Comparison of ENCODE assay signal across 8 cellular contexts in the genomic region with DNA sequence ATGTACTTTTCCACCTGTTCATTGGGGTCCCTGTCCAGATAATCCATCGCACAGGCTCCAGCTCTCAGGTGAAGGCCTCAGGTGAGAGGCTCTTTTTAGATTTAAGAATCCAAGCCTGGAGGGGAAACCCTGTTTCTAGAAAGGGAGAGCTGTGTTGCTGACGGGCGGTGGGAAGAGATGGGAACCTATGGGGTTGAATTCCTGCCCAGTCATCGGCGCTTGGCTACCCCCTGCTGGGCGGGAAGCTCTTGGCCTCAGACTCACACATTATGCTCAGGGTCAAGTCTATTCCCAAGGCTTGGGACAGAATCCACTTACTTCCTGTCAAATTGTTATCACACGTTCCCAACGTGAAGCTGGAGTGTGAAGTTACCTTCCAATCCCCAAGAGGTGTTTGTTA.
DNase-seq lines count a peak whose midpoint lies in the region; ATAC-seq and TF ChIP-seq lines count a peak whose summit lies in the region.

No MANE protein-coding gene starts in this region.

- H3K23ac ChIP-seq in neuronal stem cell (ENCODE audit: low read depth, low read length, poor library complexity): no peak overlapping the region

- H2AK5ac ChIP-seq in neuronal stem cell (ENCODE audit: low read depth, low read length): no peak overlapping the region

- no peak overlapping the region for H2BK12ac ChIP-seq in neuronal stem cell (ENCODE audit: low read length)

- H2BK15ac ChIP-seq in neuronal stem cell (ENCODE audit: low read length): no peak overlapping the region

- H3K27me3 ChIP-seq in esophagus muscularis mucosa (no peaks in the 10 kb centered on the region), neuronal stem cell (ENCODE audit: control insufficient read depth in 3 of 3, insufficient read depth in 3 of 3, low read depth in 1 of 3, low read length in 3 of 3) (no peaks in the 10 kb centered on the region)

- H3K4me2 ChIP-seq in neuronal stem cell (ENCODE audit: insufficient read depth, low read length, poor library complexity, severe bottlenecking): no peak overlapping the region

- H3K79me1 ChIP-seq in neuronal stem cell (ENCODE audit: low read depth, low read length): no peaks in the 10 kb centered on the region

- peak; percentile 2 for DNase-seq in GM20000 (ENCODE audit: low spot score)
- DNase-seq in NCI-H82 (lab: John Stamatoyannopoulos, UW): peak; percentile 91
- DNase-seq in esophagus muscularis mucosa (ENCODE audit: extremely low spot score): no peak
- DNase-seq in pons (ENCODE audit: low spot score): peak; percentile 11
- no peak for DNase-seq in neuronal stem cell (ENCODE audit: low spot score)
- DNase-seq in HK-2 (ENCODE audit: unreplicated experiment): no peak
- DNase-seq in GM19240 (ENCODE audit: insufficient read length, low spot score): no peak

- no peak overlapping the region for H3K14ac ChIP-seq in neuronal stem cell (ENCODE audit: low read length)

- intact Hi-C loops in esophagus muscularis mucosa (cut with DNase I): loop anchor here (5.0 to 10.0 kb wide), 2 partner anchors 510 to 783 kb away; no protein-coding TSS in a partner anchor

- no peak overlapping the region for H2BK5ac ChIP-seq in neuronal stem cell (ENCODE audit: low read length)

- H3K36me3 ChIP-seq in esophagus muscularis mucosa (no peaks in the 10 kb centered on the region), neuronal stem cell (replicated peaks in 1 of 2; ENCODE audit: control insufficient read depth in 2 of 2, insufficient read depth in 2 of 2, low read length in 2 of 2) (no peaks in the 10 kb centered on the region)

- H3K27ac ChIP-seq in esophagus muscularis mucosa (replicated peaks in 1 of 4) (peak overlapping the region; percentile 62 to 75 (median 73)), neuronal stem cell (replicated peaks; ENCODE audit: low read length) (no peak overlapping the region)

- H3K9me3 ChIP-seq in esophagus muscularis mucosa (peaks cover 0 to 7% (median 0%) of the 10 kb centered on the region in 4 donors), neuronal stem cell (replicated peaks in 1 of 2; ENCODE audit: control insufficient read depth in 2 of 2, insufficient read depth in 1 of 2, low read depth in 1 of 2, low read length in 2 of 2) (no peaks in the 10 kb centered on the region)

- no peak overlapping the region for H3K9ac ChIP-seq in neuronal stem cell (ENCODE audit: low read depth, low read length, poor library complexity)

- H4K8ac ChIP-seq in neuronal stem cell (ENCODE audit: low read depth, low read length): no peak overlapping the region

- no peak for TF ChIP-seq EP300 in esophagus muscularis mucosa (IDR thresholded peaks at IDR 0.05)

- ATAC-seq in GM19351 (IDR thresholded peaks at IDR 0.05; ENCODE audit: unreplicated experiment): no peak

- no peak overlapping the region for H2AFZ ChIP-seq in neuronal stem cell (ENCODE audit: low read length)

- no peak for TF ChIP-seq POLR2A in esophagus muscularis mucosa (IDR thresholded peaks at IDR 0.05; ENCODE audit: low read depth)

- H3K4me1 ChIP-seq in esophagus muscularis mucosa: peaks cover 0 to 26% (median 25%) of the 10 kb centered on the region in 4 donors
- H3K4me1 ChIP-seq in neuronal stem cell (ENCODE audit: control insufficient read depth in 2 of 2, insufficient read depth in 1 of 2, low read depth in 1 of 2, low read length in 2 of 2): peaks cover 0 to 1% of the 10 kb centered on the region in 2 donors

- H4K91ac ChIP-seq in neuronal stem cell (ENCODE audit: low read depth, low read length, poor library complexity): no peak overlapping the region

- WGBS in esophagus muscularis mucosa: 17% methylated on average over 8 of the region's 8 CpGs
- WGBS in neuronal stem cell (ENCODE audit: extremely low coverage in 2 of 2, insufficient read length in 2 of 2, insufficient replicate concordance in 1 of 2), 2 donors: no CpG with 5 or more reads among the region's 8 CpGs

- H2BK120ac ChIP-seq in neuronal stem cell (ENCODE audit: low read depth, low read length): no peak overlapping the region

- H3K18ac ChIP-seq in neuronal stem cell (ENCODE audit: low read length): no peak overlapping the region

- no peak overlapping the region for H3K4ac ChIP-seq in neuronal stem cell (ENCODE audit: low read length)

- H3K4me3 ChIP-seq in esophagus muscularis mucosa (no peak overlapping the region), neuronal stem cell (ENCODE audit: low read length in 2 of 2) (no peak overlapping the region)

- no peak for TF ChIP-seq CTCF in GM20000 (IDR thresholded peaks at IDR 0.05; ENCODE audit: extremely low read depth, missing control alignments)
- TF ChIP-seq CTCF in esophagus muscularis mucosa (IDR thresholded peaks at IDR 0.05): peak; percentile 38 to 58 (median 55)

Comparison
In these comparisons a context has a peak if more than half of its experiments do, and no peak if none do; other contexts are left out.
1. DNase-seq: peak in GM20000 (single experiment), NCI-H82 (single experiment) and pons (single experiment); none in esophagus muscularis mucosa (single experiment), neuronal stem cell (single experiment), HK-2 (single experiment) and GM19240 (single experiment).